9 cellular contexts compared by ENCODE assay signal in the genomic region with DNA sequence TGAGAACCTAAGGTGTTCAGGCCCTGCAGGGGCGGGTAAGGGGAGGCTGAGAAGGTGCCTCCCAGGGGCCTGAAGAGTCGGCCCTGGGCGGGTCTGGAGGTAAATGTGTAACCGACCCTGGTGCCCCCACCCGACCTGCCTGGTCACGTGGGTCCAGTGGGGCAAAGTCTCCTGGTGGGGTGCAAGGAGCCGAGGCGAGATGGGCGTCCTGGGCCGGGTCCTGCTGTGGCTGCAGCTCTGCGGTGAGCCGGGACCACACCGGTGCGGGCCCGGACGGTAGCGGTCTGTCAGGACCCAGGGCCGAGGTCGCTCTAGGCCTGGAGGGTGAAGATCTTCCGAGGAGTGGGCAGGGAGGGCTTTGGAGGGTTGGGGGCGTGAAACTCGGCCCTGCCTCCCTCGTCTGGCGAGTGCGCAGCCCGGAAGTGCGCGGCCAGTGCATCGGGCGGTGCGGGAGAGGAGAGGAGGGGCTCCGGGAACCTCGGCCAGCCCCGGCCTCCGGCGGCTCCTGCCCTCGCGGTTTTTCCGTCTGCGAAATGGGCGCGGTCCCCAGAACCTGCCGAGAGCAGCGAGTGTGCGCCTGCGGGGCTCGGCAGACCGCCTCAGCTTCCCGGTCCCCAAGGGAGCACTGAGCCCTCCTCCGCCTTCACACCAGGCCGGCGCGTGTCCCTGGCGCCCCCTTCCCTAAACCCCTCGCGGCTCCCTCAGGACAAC. TPM values are rescaled to one million over a fixed set of nuclear protein-coding genes. Genes with fewer than 3 reads are reported as not detected.
A peak's percentile ranks its signal among the peaks of the same experiment; 100 is the strongest.
DNase-seq lines count a peak whose midpoint lies in the region; ATAC-seq, FAIRE-seq and TF ChIP-seq lines count a peak whose summit lies in the region.
"Had no signal": no experiment of that assay in that cellular context is flagged by ENCODE, and none has a peak within 500 bp of the region (broad histone marks: within the 10 kb centered on the region; RNA-seq: fewer than 3 reads in every experiment).

Gene AMN (plus strand): TSS at position 174 of the 711 bp plus-strand sequence. CDS start 26 bp downstream, at position 200.

- no peaks in the 10 kb centered on the region for H3K36me3 Mint-ChIP-seq in activated naive CD8-positive, alpha-beta T cell treated with anti-CD3 and anti-CD28 coated beads, Interleukin-2, amount 50 U/mL, for 24 hours (ENCODE audit: low read depth)
- H3K36me3 Mint-ChIP-seq: natural killer cell treated with Interleukin-12 subunit alpha and Interleukin-12 subunit beta and Interleukin-15 and Interleukin-18, amount 100 ng/mL, for 72 hours had no signal

- FAIRE-seq in kidney (lab: Jason Lieb, UNC) = no peak

- no peaks in the 10 kb centered on the region for H3K9me3 ChIP-seq in kidney (ENCODE audit: control insufficient read depth in 1 of 2, low read length in 2 of 2)
- no peaks in the 10 kb centered on the region for H3K9me3 ChIP-seq in suprapubic skin

- WGBS in suprapubic skin = 32% methylated on average over 10 of the region's 56 CpGs

- H3K4me1 Mint-ChIP-seq in activated naive CD8-positive, alpha-beta T cell treated with anti-CD3 and anti-CD28 coated beads, Interleukin-2, amount 50 U/mL, for 24 hours = peaks cover 6% of the 10 kb centered on the region

- H3K9me3 Mint-ChIP-seq in activated naive CD8-positive, alpha-beta T cell treated with anti-CD3 and anti-CD28 coated beads, Interleukin-2, amount 50 U/mL, for 24 hours = no peaks in the 10 kb centered on the region
- H3K9me3 Mint-ChIP-seq: natural killer cell treated with Interleukin-12 subunit alpha and Interleukin-12 subunit beta and Interleukin-15 and Interleukin-18, amount 100 ng/mL, for 72 hours had no signal

- ATAC-seq in activated naive CD8-positive, alpha-beta T cell treated with anti-CD3 and anti-CD28 coated beads, Interleukin-2, amount 50 U/mL, for 24 hours = peak; percentile 21
- ATAC-seq: natural killer cell treated with Interleukin-12 subunit alpha and Interleukin-12 subunit beta and Interleukin-15 and Interleukin-18, amount 100 ng/mL, for 72 hours had no signal

- H3K27ac Mint-ChIP-seq in activated naive CD8-positive, alpha-beta T cell treated with anti-CD3 and anti-CD28 coated beads, Interleukin-2, amount 50 U/mL, for 24 hours = no peak within 1 kb of the TSS
- H3K27ac Mint-ChIP-seq: natural killer cell treated with Interleukin-12 subunit alpha and Interleukin-12 subunit beta and Interleukin-15 and Interleukin-18, amount 100 ng/mL, for 72 hours had no signal

- peaks cover 40% of the 10 kb centered on the region for H3K27me3 ChIP-seq in suprapubic skin

- no peak for TF ChIP-seq EP300 in suprapubic skin (IDR thresholded peaks at IDR 0.05)

- H3K4me1 ChIP-seq in kidney (ENCODE audit: control insufficient read depth in 1 of 2, insufficient read depth in 1 of 2, low read depth in 1 of 2, low read length in 2 of 2) (peaks cover 0 to 9% of the 10 kb centered on the region in 2 donors), suprapubic skin (peaks cover 22% of the 10 kb centered on the region)

- TF ChIP-seq CTCF in kidney (IDR thresholded peaks at IDR 0.05; ENCODE audit: borderline replicate concordance, extremely low read depth, insufficient read depth) = no peak
- no peak for TF ChIP-seq CTCF in suprapubic skin (IDR thresholded peaks at IDR 0.05)

- peak within 1 kb of the TSS; percentile 34 for H3K4me3 Mint-ChIP-seq in activated naive CD8-positive, alpha-beta T cell treated with anti-CD3 and anti-CD28 coated beads, Interleukin-2, amount 50 U/mL, for 24 hours
- H3K4me3 Mint-ChIP-seq: natural killer cell treated with Interleukin-12 subunit alpha and Interleukin-12 subunit beta and Interleukin-15 and Interleukin-18, amount 100 ng/mL, for 72 hours had no signal

- intact Hi-C loops in kidney (cut with DNase I) = no loop called here

- H3K27me3 Mint-ChIP-seq in activated naive CD8-positive, alpha-beta T cell treated with anti-CD3 and anti-CD28 coated beads, Interleukin-2, amount 50 U/mL, for 24 hours = peaks cover 27% of the 10 kb centered on the region

- H3K4me3 ChIP-seq in kidney (ENCODE audit: low read length in 2 of 2) (peak within 1 kb of the TSS; percentile 58 to 67), suprapubic skin (peak within 1 kb of the TSS; percentile 31)

- TF ChIP-seq POLR2A in suprapubic skin (IDR thresholded peaks at IDR 0.05) = no peak

- H3K36me3 ChIP-seq in kidney (ENCODE audit: control insufficient read depth in 1 of 2, insufficient read depth in 2 of 2, low read length in 2 of 2) = no peaks in the 10 kb centered on the region
- H3K36me3 ChIP-seq in suprapubic skin = no peaks in the 10 kb centered on the region

- H3K9ac ChIP-seq in kidney (ENCODE audit: low read length in 2 of 2) = peak within 1 kb of the TSS in 1 of 2 donors; percentile 26

- H3K27ac ChIP-seq in kidney (ENCODE audit: low read depth in 2 of 2, low read length in 2 of 2) = peak within 1 kb of the TSS in 1 of 2 donors; percentile 55
- H3K27ac ChIP-seq in suprapubic skin = no peak within 1 kb of the TSS

- peak; percentile 24 for DNase-seq in activated naive CD4-positive, alpha-beta T cell treated with Interleukin-2 at 50 U/mL for 16 hours
- no peak for DNase-seq in activated naive CD4-positive, alpha-beta T cell treated with anti-CD3 and anti-CD28 coated beads, Interleukin-2, amount 50 U/mL, for 16 hours
- no peak for DNase-seq in activated naive CD8-positive, alpha-beta T cell treated with anti-CD3 and anti-CD28 coated beads, Interleukin-2, amount 50 U/mL, for 24 hours
- DNase-seq in kidney = peak; percentile 73
- DNase-seq in suprapubic skin (ENCODE audit: low spot score in 2 of 2) = no peak
- DNase-seq in cerebellar cortex (ENCODE audit: low spot score) = no peak
- no peak for DNase-seq in SK-N-DZ (ENCODE audit: low spot score)
- DNase-seq in central memory CD4-positive, alpha-beta T cell = no peak

RNA-seq across cellular contexts. Expression of gene AMN, which starts in this region (rescaled TPM):
- total RNA-seq in kidney = 58.0 TPM
- polyA plus RNA-seq in kidney (ENCODE audit: insufficient read depth, low read depth, low replicate concordance) = 121 TPM
- total RNA-seq in suprapubic skin = 10 to 100 TPM; 10.6 to 11.8 (median 11.1) TPM
- polyA plus RNA-seq in SK-N-DZ (2014; cell fraction: cytosol; rRNA removed) = 0.89 and 0.93 TPM in 2 replicates
- polyA plus RNA-seq in SK-N-DZ (2014; cell fraction: nucleus; rRNA removed) = 7.4 and 12.1 TPM in 2 replicates

Comparison
In these comparisons a context has a peak if more than half of its experiments do, and no peak if none do; other contexts are left out.
1. DNase-seq: peak in activated naive CD4-positive, alpha-beta T cell treated with Interleukin-2 at 50 U/mL for 16 hours (single experiment) and kidney (single experiment); none in activated naive CD4-positive, alpha-beta T cell treated with anti-CD3 and anti-CD28 coated beads, Interleukin-2, amount 50 U/mL, for 16 hours (single experiment), activated naive CD8-positive, alpha-beta T cell treated with anti-CD3 and anti-CD28 coated beads, Interleukin-2, amount 50 U/mL, for 24 hours (single experiment), suprapubic skin (0 of 2), cerebellar cortex (single experiment), SK-N-DZ (single experiment) and central memory CD4-positive, alpha-beta T cell (single experiment).